14 cellular contexts compared by ENCODE assay signal in the genomic region with DNA sequence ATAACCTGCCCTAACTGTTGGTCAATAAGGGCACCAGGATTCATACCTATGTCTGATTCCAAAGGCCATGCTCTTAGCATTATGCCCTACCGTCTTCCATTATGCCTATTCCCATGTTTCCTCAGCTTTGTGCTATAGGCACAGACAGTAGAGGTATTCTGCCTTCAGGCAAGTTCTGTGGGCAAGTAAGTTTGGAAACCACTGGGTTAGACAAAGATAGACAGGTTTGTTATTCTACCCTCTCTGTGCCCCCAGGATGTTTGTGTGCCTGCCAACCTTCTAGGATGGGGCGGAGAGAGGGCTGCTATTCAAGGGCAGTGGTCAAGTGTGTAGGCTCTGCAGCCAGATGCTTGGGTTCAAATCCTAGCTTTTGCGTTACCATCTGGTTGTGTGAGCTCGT. TPM values are rescaled to one million over a fixed set of nuclear protein-coding genes. Genes with fewer than 3 reads are reported as not detected.
DNase-seq lines count a peak whose midpoint lies in the region; ATAC-seq and TF ChIP-seq lines count a peak whose summit lies in the region.
"Had no signal": no experiment of that assay in that cellular context is flagged by ENCODE, and none has a peak within 500 bp of the region (broad histone marks: within the 10 kb centered on the region; RNA-seq: fewer than 3 reads in every experiment).

No MANE protein-coding gene starts in this region.

- WGBS in gastroesophageal sphincter (ENCODE audit: low coverage in 1 of 2), 2 donors: 88 to 94% methylated on average over 4 of the region's 4 CpGs

- TF ChIP-seq POLR2A in gastroesophageal sphincter (IDR thresholded peaks at IDR 0.05): no peak

- H3K9me3 ChIP-seq in gastroesophageal sphincter: no peaks in the 10 kb centered on the region

- peaks cover 6% of the 10 kb centered on the region for H3K36me3 Mint-ChIP-seq in stimulated activated memory B cell treated with anti-CD40 and anti-IgM and Interleukin-4, amounts not matched to agents 10 μg/mL and 1 μg/mL and 100 μg/mL, for 72 hours
- H3K36me3 Mint-ChIP-seq: CD4-positive, CD25-positive, alpha-beta regulatory T cell; natural killer cell treated with Interleukin-12 subunit alpha and Interleukin-12 subunit beta and Interleukin-15 and Interleukin-18, amount 100 ng/mL, for 72 hours had no signal

- peaks cover 0 to 25% of the 10 kb centered on the region in 2 donors for H3K36me3 ChIP-seq in gastroesophageal sphincter

- peaks cover 71% of the 10 kb centered on the region for H3K4me1 Mint-ChIP-seq in stimulated activated memory B cell treated with anti-CD40 and anti-IgM and Interleukin-4, amounts not matched to agents 10 μg/mL and 1 μg/mL and 100 μg/mL, for 72 hours

- peaks cover 0 to 67% (median 12%) of the 10 kb centered on the region in 3 donors for H3K4me1 ChIP-seq in gastroesophageal sphincter

- no peak for TF ChIP-seq EP300 in gastroesophageal sphincter (IDR thresholded peaks at IDR 0.05)

- in situ Hi-C loops in KBM-7 (cut with MboI; ENCODE audit: low pct_unique_long_range_greater_than_20kb, low sequenced_read_pairs): no loop called here

- H3K27me3 Mint-ChIP-seq in stimulated activated memory B cell treated with anti-CD40 and anti-IgM and Interleukin-4, amounts not matched to agents 10 μg/mL and 1 μg/mL and 100 μg/mL, for 72 hours: no peaks in the 10 kb centered on the region
- H3K27me3 Mint-ChIP-seq: CD4-positive, CD25-positive, alpha-beta regulatory T cell had no signal

- peak overlapping the region in 3 of 4 donors; percentile 48 to 72 (median 50) for H3K27ac ChIP-seq in gastroesophageal sphincter
- H3K27ac ChIP-seq: HL-60 had no signal

- peak overlapping the region; percentile 87 for H3K27ac Mint-ChIP-seq in stimulated activated memory B cell treated with anti-CD40 and anti-IgM and Interleukin-4, amounts not matched to agents 10 μg/mL and 1 μg/mL and 100 μg/mL, for 72 hours
- H3K27ac Mint-ChIP-seq: CD4-positive, CD25-positive, alpha-beta regulatory T cell; natural killer cell treated with Interleukin-12 subunit alpha and Interleukin-12 subunit beta and Interleukin-15 and Interleukin-18, amount 100 ng/mL, for 72 hours had no signal

- H3K9me3 Mint-ChIP-seq in stimulated activated memory B cell treated with anti-CD40 and anti-IgM and Interleukin-4, amounts not matched to agents 10 μg/mL and 1 μg/mL and 100 μg/mL, for 72 hours: no peaks in the 10 kb centered on the region
- H3K9me3 Mint-ChIP-seq: natural killer cell treated with Interleukin-12 subunit alpha and Interleukin-12 subunit beta and Interleukin-15 and Interleukin-18, amount 100 ng/mL, for 72 hours had no signal

- H3K27me3 ChIP-seq in gastroesophageal sphincter: no peaks in the 10 kb centered on the region

- ATAC-seq in gastroesophageal sphincter (no peak), GM18520 (IDR thresholded peaks at IDR 0.05; ENCODE audit: unreplicated experiment) (no peak)
- no peak for ATAC-seq in stimulated activated memory B cell treated with anti-CD40 and anti-IgM and Interleukin-4, amounts not matched to agents 10 μg/mL and 1 μg/mL and 100 μg/mL, for 72 hours

- no peak for TF ChIP-seq CTCF in gastroesophageal sphincter (IDR thresholded peaks at IDR 0.05)

- peak overlapping the region in 1 of 2 donors; percentile 72 for H3K4me3 ChIP-seq in gastroesophageal sphincter

- DNase-seq in EL (peak; percentile 44), RPMI8226 (peak; percentile 54), KBM-7 (no peak), NCI-H748 (lab: John Stamatoyannopoulos, UW; ENCODE audit: unreplicated experiment) (no peak), 8988T (no peak)
- DNase-seq: activated CD4-positive, CD25-positive, alpha-beta regulatory T cell treated with anti-CD3 and anti-CD28 coated beads, Interleukin-2, amount 50 U/mL, for 72 hours; activated gamma-delta T cell treated with Interleukin-2 at 50 U/mL for 16 hours; CD4-positive, CD25-positive, alpha-beta regulatory T cell; NCI-H1930 had no signal

- H3K4me3 Mint-ChIP-seq in stimulated activated memory B cell treated with anti-CD40 and anti-IgM and Interleukin-4, amounts not matched to agents 10 μg/mL and 1 μg/mL and 100 μg/mL, for 72 hours: no peak overlapping the region
- H3K4me3 Mint-ChIP-seq: CD4-positive, CD25-positive, alpha-beta regulatory T cell; natural killer cell treated with Interleukin-12 subunit alpha and Interleukin-12 subunit beta and Interleukin-15 and Interleukin-18, amount 100 ng/mL, for 72 hours had no signal

RNA-seq across cellular contexts. Expression of gene RAPGEF3, which starts 4.6 kb away (rescaled TPM):
- total RNA-seq in gastroesophageal sphincter: 10 to 100 TPM; 19.3 to 56.8 (median 25.5) TPM

RNA-seq across cellular contexts. Expression of gene SLC48A1, which starts 18.9 kb away (rescaled TPM):
- total RNA-seq in gastroesophageal sphincter: 10 to 100 TPM; 40.7 to 66.8 (median 53.3) TPM

RNA-seq across cellular contexts. Expression of gene ENDOU, which starts 28.8 kb away (rescaled TPM):
- 1 to 10 TPM in 2 of 4 donors, under 1 TPM in 2; 0.42 to 1.9 (median 0.75) TPM for total RNA-seq in gastroesophageal sphincter
- total RNA-seq: CD4-positive, CD25-positive, alpha-beta regulatory T cell; natural killer cell treated with Interleukin-12 subunit alpha and Interleukin-12 subunit beta and Interleukin-15 and Interleukin-18, amount 100 ng/mL, for 72 hours had no signal

RNA-seq across cellular contexts. Expression of gene RPAP3, which starts 48.3 kb away (rescaled TPM):
- 10 to 100 TPM; 17.0 to 20.0 (median 18.8) TPM for total RNA-seq in gastroesophageal sphincter

Comparison
In these comparisons a context has a peak if more than half of its experiments do, and no peak if none do; other contexts are left out.
1. DNase-seq: peak in EL (single experiment) and RPMI8226 (single experiment); none in KBM-7 (single experiment), NCI-H748 (single experiment) and 8988T (single experiment).